8 cellular contexts compared by ENCODE assay signal in the genomic region with DNA sequence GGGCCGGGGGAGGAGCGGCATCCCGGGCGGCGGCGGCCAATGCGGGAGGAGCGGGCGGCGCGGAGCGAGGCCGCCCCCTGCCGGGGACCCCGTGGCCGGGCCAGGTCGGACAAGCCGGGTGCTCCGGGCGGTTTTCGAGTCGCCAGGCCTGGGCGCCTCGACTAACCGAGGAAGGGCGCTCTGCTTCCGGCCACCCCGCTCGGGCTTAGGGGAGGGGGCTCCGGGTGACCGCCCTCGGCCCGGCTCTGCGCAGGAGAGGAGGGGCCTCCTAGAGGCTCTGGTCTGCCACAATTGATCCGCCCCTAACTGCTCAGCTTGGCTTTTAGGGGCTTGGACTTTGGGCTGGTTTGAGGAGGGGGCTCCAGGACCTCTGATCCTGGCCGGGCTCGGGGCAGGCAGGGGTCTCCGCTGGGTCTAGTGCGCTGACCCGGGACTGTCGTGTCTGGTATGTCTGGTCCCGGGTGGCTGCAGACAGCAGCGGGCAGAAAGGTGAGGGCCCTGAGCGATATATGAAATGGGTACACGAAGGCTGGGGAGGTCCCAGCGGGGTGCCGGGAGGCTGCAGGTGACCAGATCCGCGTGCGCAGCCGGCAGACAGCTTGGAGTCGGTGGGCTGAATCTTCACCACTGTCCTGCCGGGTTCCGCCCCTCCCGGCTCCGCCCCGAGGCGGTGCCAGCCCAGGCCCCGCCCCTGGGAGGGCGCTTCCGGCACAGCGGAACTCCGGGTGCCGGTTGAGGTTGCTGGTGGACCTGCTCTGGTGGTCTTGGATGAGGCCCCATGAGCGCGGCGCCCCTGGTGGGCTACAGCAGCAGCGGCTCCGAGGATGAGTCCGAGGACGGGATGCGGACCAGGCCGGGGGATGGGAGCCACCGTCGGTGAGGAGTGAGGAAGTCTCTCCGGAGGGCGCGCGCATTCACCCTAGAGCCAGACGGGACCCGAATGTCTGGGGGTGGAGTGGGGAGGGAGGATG. TPM values are rescaled to one million over a fixed set of nuclear protein-coding genes. Genes with fewer than 3 reads are reported as not detected.
DNase-seq lines count a peak whose midpoint lies in the region; ATAC-seq and TF ChIP-seq lines count a peak whose summit lies in the region.

Gene USB1, plus strand, starts transcription at position 702 of the 971 bp plus-strand sequence. Its CDS starts 77 bp downstream, at position 779.

- intact Hi-C loops in CD14-positive monocyte (cut with micrococcal nuclease), result loop anchor here (2.0 to 10.0 kb wide), 5 partner anchors 109 to 424 kb away; partner anchors contain the start of genes KATNB1 (in 1 of the 2) and KIFC3 (in 1 of the 2)

- TF ChIP-seq CTCF in CD14-positive monocyte (IDR thresholded peaks at IDR 0.05), result peak; percentile 81

- H3K79me1 ChIP-seq in mesendoderm (ENCODE audit: low read length), result peaks cover 10% of the 10 kb centered on the region

- POLR2A ChIA-PET in activated CD8-positive, alpha-beta T cell treated with anti-CD3 and anti-CD28 coated beads, Interleukin-2, amount 10 ng/mL, durations not matched to agents 7 days and 5 days (lab: Charles Lee), result interaction anchor here (1.0 to 1.9 kb wide), 4 partner anchors 12 to 410 kb away, joined by 3 to 8 read pairs (median 3); no protein-coding TSS in a partner anchor

- H3K9me3 Mint-ChIP-seq in CD14-positive monocyte, result peaks cover 0 to 2% (median 1%) of the 10 kb centered on the region in 7 donors
- no peaks in the 10 kb centered on the region for H3K9me3 Mint-ChIP-seq in activated CD8-positive, alpha-beta T cell treated with anti-CD3 and anti-CD28 coated beads, Interleukin-2, amount 10 ng/mL, durations not matched to agents 7 days and 5 days (ENCODE audit: insufficient read depth)
- H3K9me3 Mint-ChIP-seq in effector memory CD8-positive, alpha-beta T cell, result no peaks in the 10 kb centered on the region

- CTCF ChIA-PET in activated CD8-positive, alpha-beta T cell treated with anti-CD3 and anti-CD28 coated beads, Interleukin-2, amount 10 ng/mL, durations not matched to agents 7 days and 5 days (lab: Charles Lee), result interaction anchor here (1.0 to 3.8 kb wide), 11 partner anchors 9 to 424 kb away, joined by 3 to 28 read pairs (median 5); partner anchors contain the start of gene CFAP20

- H3K4me2 ChIP-seq in mesendoderm (ENCODE audit: low read length), result peak within 1 kb of the TSS; percentile 64

- H3K18ac ChIP-seq in mesendoderm (ENCODE audit: low read length), result peak within 1 kb of the TSS; percentile 85

- H3K27me3 ChIP-seq in mesendoderm (ENCODE audit: insufficient read depth, low read length, poor library complexity), result no peaks in the 10 kb centered on the region

- H3K79me2 ChIP-seq in mesendoderm (ENCODE audit: control insufficient read depth, insufficient read depth, low read length), result peaks cover 5% of the 10 kb centered on the region

- H2BK15ac ChIP-seq in mesendoderm (replicated peaks; ENCODE audit: low read depth), result no peak within 1 kb of the TSS

- peak within 1 kb of the TSS; percentile 94 for H3K56ac ChIP-seq in mesendoderm (ENCODE audit: low read length)

- H3K9ac ChIP-seq in mesendoderm (ENCODE audit: low read length), result peak within 1 kb of the TSS; percentile 88

- TF ChIP-seq POLR2A in GM19193 (IDR thresholded peaks at IDR 0.05; ENCODE audit: extremely low read depth, insufficient read depth, insufficient read length), result peak; percentile 85

- peak within 1 kb of the TSS; percentile 42 for H4K8ac ChIP-seq in mesendoderm (ENCODE audit: low read depth, low read length)

- no peak within 1 kb of the TSS for H2AK5ac ChIP-seq in mesendoderm (ENCODE audit: low read length)

- DNase-seq in CD14-positive monocyte (ENCODE audit: low spot score) (peak; percentile 75), NCI-H82 (lab: John Stamatoyannopoulos, UW) (peak; percentile 86), mesendoderm (peak; percentile 96)
- peak; percentile 85 for DNase-seq in activated CD8-positive, alpha-beta T cell treated with anti-CD3 and anti-CD28 coated beads, Interleukin-2, amount 10 ng/mL, durations not matched to agents 7 days and 5 days
- peak; percentile 75 to 87 (median 87) for DNase-seq in effector memory CD8-positive, alpha-beta T cell
- peak; percentile 78 for DNase-seq in stimulated activated CD8-positive, alpha-beta memory T cell treated with anti-CD3 and anti-CD28 coated beads, Interleukin-15, amount 100 ng/mL, for 24 hours (ENCODE audit: low read depth)

- H3K4me3 Mint-ChIP-seq in CD14-positive monocyte, result peak within 1 kb of the TSS; percentile 92 to 95
- peak within 1 kb of the TSS; percentile 96 for H3K4me3 Mint-ChIP-seq in activated CD8-positive, alpha-beta T cell treated with anti-CD3 and anti-CD28 coated beads, Interleukin-2, amount 10 ng/mL, durations not matched to agents 7 days and 5 days
- H3K4me3 Mint-ChIP-seq in effector memory CD8-positive, alpha-beta T cell, result peak within 1 kb of the TSS; percentile 90 to 92

- peak within 1 kb of the TSS; percentile 94 for H3K23ac ChIP-seq in mesendoderm (ENCODE audit: low read length)

- H3K4ac ChIP-seq in mesendoderm (ENCODE audit: low read depth, low read length), result peak within 1 kb of the TSS; percentile 41

- peaks cover 46 to 53% of the 10 kb centered on the region in 2 donors for H3K36me3 Mint-ChIP-seq in CD14-positive monocyte
- peaks cover 46% of the 10 kb centered on the region for H3K36me3 Mint-ChIP-seq in activated CD8-positive, alpha-beta T cell treated with anti-CD3 and anti-CD28 coated beads, Interleukin-2, amount 10 ng/mL, durations not matched to agents 7 days and 5 days (ENCODE audit: low read depth)
- H3K36me3 Mint-ChIP-seq in effector memory CD8-positive, alpha-beta T cell (ENCODE audit: insufficient read depth), result peaks cover 55% of the 10 kb centered on the region

- WGBS in mesendoderm (ENCODE audit: extremely low coverage, insufficient coverage, low lambda C conversion rate), result no CpG with 5 or more reads among the region's 81 CpGs

- H2BK5ac ChIP-seq in mesendoderm (ENCODE audit: low read length), result peak within 1 kb of the TSS; percentile 62

- peak within 1 kb of the TSS; percentile 88 for H3K4me3 ChIP-seq in mesendoderm (ENCODE audit: low read length)

- peak; percentile 82 for ATAC-seq in HG03432 (IDR thresholded peaks at IDR 0.05; ENCODE audit: unreplicated experiment)
- ATAC-seq in activated CD8-positive, alpha-beta T cell treated with anti-CD3 and anti-CD28 coated beads, Interleukin-2, amount 10 ng/mL, durations not matched to agents 7 days and 5 days, result peak; percentile 75
- peak; percentile 68 for ATAC-seq in effector memory CD8-positive, alpha-beta T cell (replicated peaks)

- no peak within 1 kb of the TSS for H4K5ac ChIP-seq in mesendoderm (ENCODE audit: low read length)

- peaks cover 3% of the 10 kb centered on the region for H3K36me3 ChIP-seq in mesendoderm (ENCODE audit: control insufficient read depth, insufficient read depth, low read length)

- peak within 1 kb of the TSS; percentile 19 for H2BK120ac ChIP-seq in mesendoderm (ENCODE audit: low read depth, low read length)

- H3K27ac ChIP-seq in mesendoderm (ENCODE audit: low read depth, low read length), result peak within 1 kb of the TSS; percentile 90

- no peaks in the 10 kb centered on the region for H3K27me3 Mint-ChIP-seq in CD14-positive monocyte (ENCODE audit: low read depth in 3 of 3)
- no peaks in the 10 kb centered on the region for H3K27me3 Mint-ChIP-seq in activated CD8-positive, alpha-beta T cell treated with anti-CD3 and anti-CD28 coated beads, Interleukin-2, amount 10 ng/mL, durations not matched to agents 7 days and 5 days (ENCODE audit: low read depth)
- no peaks in the 10 kb centered on the region for H3K27me3 Mint-ChIP-seq in effector memory CD8-positive, alpha-beta T cell

- H3K4me1 ChIP-seq in mesendoderm (ENCODE audit: control insufficient read depth, low read depth, low read length), result peaks cover 16% of the 10 kb centered on the region

- peaks cover 52% of the 10 kb centered on the region for H3K4me1 Mint-ChIP-seq in CD14-positive monocyte
- H3K4me1 Mint-ChIP-seq in activated CD8-positive, alpha-beta T cell treated with anti-CD3 and anti-CD28 coated beads, Interleukin-2, amount 10 ng/mL, durations not matched to agents 7 days and 5 days (ENCODE audit: low read depth), result peaks cover 54% of the 10 kb centered on the region
- peaks cover 54% of the 10 kb centered on the region in 2 donors for H3K4me1 Mint-ChIP-seq in effector memory CD8-positive, alpha-beta T cell (ENCODE audit: low read depth in 2 of 2)

- H3K27ac Mint-ChIP-seq in CD14-positive monocyte, result peak within 1 kb of the TSS; percentile 90 to 97 (median 94)
- H3K27ac Mint-ChIP-seq in activated CD8-positive, alpha-beta T cell treated with anti-CD3 and anti-CD28 coated beads, Interleukin-2, amount 10 ng/mL, durations not matched to agents 7 days and 5 days, result peak within 1 kb of the TSS; percentile 91
- H3K27ac Mint-ChIP-seq in effector memory CD8-positive, alpha-beta T cell, result peak within 1 kb of the TSS; percentile 90

RNA-seq across cellular contexts. Expression of gene USB1, which starts in this region (rescaled TPM):
- polyA plus RNA-seq in CD14-positive monocyte, result 10 to 100 TPM; 25.7 to 44.4 TPM
- 10 to 100 TPM; 67.0 to 68.6 TPM for total RNA-seq in activated CD8-positive, alpha-beta T cell treated with anti-CD3 and anti-CD28 coated beads, Interleukin-2, amount 10 ng/mL, durations not matched to agents 7 days and 5 days
- polyA plus RNA-seq in mesendoderm (2013, experiment 1 of 2), result 61.7 TPM
- polyA plus RNA-seq in mesendoderm (2013, experiment 2 of 2), result 60.1 TPM

Comparison
In these comparisons a context has a peak if more than half of its experiments do, and no peak if none do; other contexts are left out.
1. Peak in every context shown above with its lines: DNase-seq, ATAC-seq, H3K4me3 ChIP-seq and H3K27ac ChIP-seq.